In the genomic region with DNA sequence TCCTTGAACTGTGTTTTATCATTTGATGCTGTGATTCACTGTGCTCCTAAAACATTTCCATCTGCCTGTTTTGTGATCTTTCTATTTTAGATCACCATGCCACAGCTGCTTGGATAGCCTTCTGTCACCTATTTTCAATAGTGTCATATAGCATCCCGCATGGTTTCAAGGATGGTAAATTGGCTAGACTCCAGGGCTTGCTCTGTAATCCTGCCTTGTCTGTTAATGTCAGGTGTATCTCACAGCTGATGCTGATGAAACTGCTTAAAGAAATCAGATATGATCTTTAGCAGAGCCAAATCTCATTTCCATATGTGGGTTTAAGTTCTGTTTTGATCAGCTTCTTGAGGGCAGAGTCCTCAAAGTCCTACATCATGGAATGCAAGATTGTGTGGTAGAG, we compare ENCODE assay signal across 21 cellular contexts.
A peak's percentile ranks its signal among the peaks of the same experiment; 100 is the strongest.
DNase-seq lines count a peak whose midpoint lies in the region; ATAC-seq and TF ChIP-seq lines count a peak whose summit lies in the region.
"Had no signal": no experiment of that assay in that cellular context is flagged by ENCODE, and none has a peak within 500 bp of the region (broad histone marks: within the 10 kb centered on the region; RNA-seq: fewer than 3 reads in every experiment).

No MANE protein-coding gene starts in this region.

- H4K20me1 ChIP-seq in osteoblast (ENCODE audit: insufficient read depth, low read length): peaks cover 13% of the 10 kb centered on the region

- ATAC-seq in HG02870 (IDR thresholded peaks at IDR 0.05; ENCODE audit: unreplicated experiment): no peak
- ATAC-seq: activated naive CD8-positive, alpha-beta T cell treated with anti-CD3 and anti-CD28 coated beads, Interleukin-2, amount 50 U/mL, for 24 hours; foreskin keratinocyte; GM23338; left lung; naive thymus-derived CD8-positive, alpha-beta T cell had no signal

- no peak overlapping the region for H3K4me2 ChIP-seq in osteoblast (ENCODE audit: insufficient read depth, low read length)
- H3K4me2 ChIP-seq: GM23338, SK-N-SH had no signal

- DNase-seq in DMS153 treated with DMSO at 0.1 percent for 48 hours (lab: John Stamatoyannopoulos, UW; ENCODE audit: unreplicated experiment): peak; percentile 10
- DNase-seq in DMS153 (lab: John Stamatoyannopoulos, UW): no peak
- DNase-seq in NCI-H1694 (lab: John Stamatoyannopoulos, UW): peak; percentile 13
- DNase-seq in NCI-H748 (lab: John Stamatoyannopoulos, UW; ENCODE audit: unreplicated experiment): peak; percentile 70
- DNase-seq in osteoblast (ENCODE audit: insufficient read length, low spot score, missing footprints): peak; percentile 9
- no peak for DNase-seq in kidney tubule cell (ENCODE audit: low spot score)
- no peak for DNase-seq in activated CD4-positive, alpha-beta T cell treated with anti-CD3 and anti-CD28 coated beads for 4 hours
- DNase-seq: 8988T; activated CD8-positive, alpha-beta memory T cell treated with anti-CD3 and anti-CD28 coated beads, Interleukin-2, amount 50 U/mL, for 4 hours; activated naive CD8-positive, alpha-beta T cell treated with anti-CD3 and anti-CD28 coated beads, Interleukin-2, amount 50 U/mL, for 24 hours; effector CD8-positive, alpha-beta T cell; foreskin keratinocyte; left lung; naive thymus-derived CD8-positive, alpha-beta T cell; SK-N-SH; stimulated activated CD4-positive, alpha-beta T cell treated with anti-CD3 and anti-CD28 coated beads, Interleukin-12 subunit alpha, Interleukin-12 subunit beta, amount 100 ng/mL, for 4 hours; WERI-Rb-1 had no signal

- H3K27me3 ChIP-seq in osteoblast (ENCODE audit: insufficient read depth, low read length): no peaks in the 10 kb centered on the region
- H3K27me3 ChIP-seq: foreskin keratinocyte, left lung, right atrium auricular region, tibial nerve had no signal

- H3K4me3 ChIP-seq in osteoblast (ENCODE audit: insufficient read depth, low read length): no peak overlapping the region
- H3K4me3 ChIP-seq: GM23338, left lung, right atrium auricular region, tibial nerve had no signal

- no peak overlapping the region for H3K27ac ChIP-seq in osteoblast (ENCODE audit: low read depth, low read length)
- H3K27ac ChIP-seq: foreskin keratinocyte, left lung, right atrium auricular region, tibial nerve, WERI-Rb-1 had no signal

- no peaks in the 10 kb centered on the region for H3K4me1 ChIP-seq in osteoblast (ENCODE audit: insufficient read depth, low read length)
- H3K4me1 ChIP-seq: left lung had no signal

- H2AFZ ChIP-seq in osteoblast (ENCODE audit: low read length): no peak overlapping the region
- H2AFZ ChIP-seq: GM23338 had no signal

- TF ChIP-seq CTCF in osteoblast (IDR thresholded peaks at IDR 0.05; ENCODE audit: extremely low read depth, low read depth, low read length): no peak

- no peaks in the 10 kb centered on the region for H3K9me3 ChIP-seq in osteoblast (ENCODE audit: low read depth, low read length)
- H3K9me3 ChIP-seq: left lung, right atrium auricular region, SK-N-SH had no signal

- H3K36me3 ChIP-seq in osteoblast (ENCODE audit: insufficient read depth, low read length): no peaks in the 10 kb centered on the region
- H3K36me3 ChIP-seq: left lung, right atrium auricular region, tibial nerve, WERI-Rb-1 had no signal

- peaks cover 3% of the 10 kb centered on the region for H3K79me2 ChIP-seq in osteoblast (ENCODE audit: insufficient read depth, low read length)

Comparison
In these comparisons a context has a peak if more than half of its experiments do, and no peak if none do; other contexts are left out.
1. DNase-seq: peak in DMS153 treated with DMSO at 0.1 percent for 48 hours (single experiment), NCI-H1694 (single experiment), NCI-H748 (single experiment) and osteoblast (single experiment); none in DMS153 (single experiment), kidney tubule cell (single experiment) and activated CD4-positive, alpha-beta T cell treated with anti-CD3 and anti-CD28 coated beads for 4 hours (0 of 2).